Comparison of ENCODE assay signal across 8 cellular contexts in genomic region chr1:116372651-116373444, GRCh38. TPM values are rescaled to one million over a fixed set of nuclear protein-coding genes. Genes with fewer than 3 reads are reported as not detected.
DNase-seq lines count a peak whose midpoint lies in the region; ATAC-seq lines count a peak whose summit lies in the region.

Gene ATP1A1, plus strand, starts transcription at chr1:116373244. Its CDS starts 268 bp downstream, at chr1:116373512.

- peak within 1 kb of the TSS; percentile 74 for H2AK5ac ChIP-seq in neuronal stem cell (ENCODE audit: low read depth, low read length)

- H3K9ac ChIP-seq in neuronal stem cell (ENCODE audit: low read depth, low read length, poor library complexity): peak within 1 kb of the TSS; percentile 88
- peak within 1 kb of the TSS; percentile 68 to 83 (median 77) for H3K9ac ChIP-seq in subcutaneous abdominal adipose tissue (ENCODE audit: low read length in 5 of 5)

- H3K27me3 ChIP-seq in neuronal stem cell (ENCODE audit: control insufficient read depth in 3 of 3, insufficient read depth in 3 of 3, low read depth in 1 of 3, low read length in 3 of 3) (peaks cover 0 to 8% (median 6%) of the 10 kb centered on the region in 3 experiments), subcutaneous abdominal adipose tissue (ENCODE audit: control insufficient read depth in 5 of 5, insufficient read depth in 4 of 5, low read length in 5 of 5) (no peaks in the 10 kb centered on the region)

- peak within 1 kb of the TSS; percentile 97 for H3K23ac ChIP-seq in neuronal stem cell (ENCODE audit: low read depth, low read length, poor library complexity)

- DNase-seq in NAMALWA (ENCODE audit: low spot score): peak; percentile 95
- DNase-seq in SK-MEL-5 (ENCODE audit: low read depth, low spot score): peak; percentile 92
- peak; percentile 98 for DNase-seq in activated naive CD4-positive, alpha-beta T cell treated with Interleukin-2 at 50 U/mL for 16 hours
- DNase-seq in foreskin melanocyte: peak; percentile 83
- DNase-seq in neuronal stem cell (ENCODE audit: low spot score): peak; percentile 95

- WGBS in neuronal stem cell (ENCODE audit: extremely low coverage in 2 of 2, insufficient read length in 2 of 2, insufficient replicate concordance in 1 of 2), 2 donors: no CpG with 5 or more reads among the region's 81 CpGs

- in situ Hi-C loops in SK-MEL-5 (cut with HindIII; ENCODE audit: low pct_unique_long_range_greater_than_20kb, low sequenced_read_pairs): no loop called here

- peak; percentile 62 for ATAC-seq in HG02571 (IDR thresholded peaks at IDR 0.05; ENCODE audit: unreplicated experiment)

- H2BK15ac ChIP-seq in neuronal stem cell (ENCODE audit: low read length): peak within 1 kb of the TSS; percentile 91

- H3K36me3 ChIP-seq in neuronal stem cell (replicated peaks in 1 of 2; ENCODE audit: control insufficient read depth in 2 of 2, insufficient read depth in 2 of 2, low read length in 2 of 2): no peaks in the 10 kb centered on the region
- no peaks in the 10 kb centered on the region for H3K36me3 ChIP-seq in subcutaneous abdominal adipose tissue (ENCODE audit: control insufficient read depth in 5 of 5, insufficient read depth in 5 of 5, low read length in 5 of 5)

- H4K91ac ChIP-seq in neuronal stem cell (ENCODE audit: low read depth, low read length, poor library complexity): no peak within 1 kb of the TSS

- H3K4me3 ChIP-seq in GM08714 (ENCODE audit: low read length): peak within 1 kb of the TSS; percentile 74
- peak within 1 kb of the TSS; percentile 59 to 91 for H3K4me3 ChIP-seq in neuronal stem cell (ENCODE audit: low read length in 2 of 2)
- H3K4me3 ChIP-seq in subcutaneous abdominal adipose tissue (ENCODE audit: low read depth in 1 of 5, low read length in 5 of 5): peak within 1 kb of the TSS; percentile 85 to 87 (median 85)

- no peak within 1 kb of the TSS for H4K8ac ChIP-seq in neuronal stem cell (ENCODE audit: low read depth, low read length)

- no peak within 1 kb of the TSS for H2BK5ac ChIP-seq in neuronal stem cell (ENCODE audit: low read length)

- peak within 1 kb of the TSS; percentile 96 for H2BK12ac ChIP-seq in neuronal stem cell (ENCODE audit: low read length)

- peak within 1 kb of the TSS; percentile 94 for H3K14ac ChIP-seq in neuronal stem cell (ENCODE audit: low read length)

- peak within 1 kb of the TSS; percentile 93 for H2BK120ac ChIP-seq in neuronal stem cell (ENCODE audit: low read depth, low read length)

- H3K4me1 ChIP-seq in neuronal stem cell (ENCODE audit: control insufficient read depth in 2 of 2, insufficient read depth in 1 of 2, low read depth in 1 of 2, low read length in 2 of 2) (peaks cover 16 to 22% of the 10 kb centered on the region in 2 donors), subcutaneous abdominal adipose tissue (ENCODE audit: control insufficient read depth in 5 of 5, insufficient read depth in 5 of 5, low read length in 5 of 5) (peaks cover 17 to 51% (median 44%) of the 10 kb centered on the region in 5 donors)

- no peaks in the 10 kb centered on the region for H3K79me1 ChIP-seq in neuronal stem cell (ENCODE audit: low read depth, low read length)

- H3K4me2 ChIP-seq in neuronal stem cell (ENCODE audit: insufficient read depth, low read length, poor library complexity, severe bottlenecking): peak within 1 kb of the TSS; percentile 90

- H3K4ac ChIP-seq in neuronal stem cell (ENCODE audit: low read length): no peak within 1 kb of the TSS

- H3K9me3 ChIP-seq in neuronal stem cell (replicated peaks in 1 of 2; ENCODE audit: control insufficient read depth in 2 of 2, insufficient read depth in 1 of 2, low read depth in 1 of 2, low read length in 2 of 2) (no peaks in the 10 kb centered on the region), subcutaneous abdominal adipose tissue (ENCODE audit: control insufficient read depth in 5 of 5, low read length in 5 of 5) (no peaks in the 10 kb centered on the region)

- peak within 1 kb of the TSS; percentile 98 for H3K18ac ChIP-seq in neuronal stem cell (ENCODE audit: low read length)

- H3K27ac ChIP-seq in neuronal stem cell (replicated peaks; ENCODE audit: low read length): peak within 1 kb of the TSS; percentile 88
- peak within 1 kb of the TSS; percentile 82 for H3K27ac ChIP-seq in subcutaneous abdominal adipose tissue (ENCODE audit: low read depth, low read length)

- H2AFZ ChIP-seq in neuronal stem cell (ENCODE audit: low read length): peak within 1 kb of the TSS; percentile 98

RNA-seq across cellular contexts. Expression of gene ATP1A1, which starts in this region (rescaled TPM):
- total RNA-seq in SK-MEL-5 (2014; rRNA removed; shearing (Covaris generic)): 204 and 270 TPM in 2 replicates
- 1,214 and 1,421 TPM in 2 replicates for polyA plus RNA-seq in SK-MEL-5 (2015; cell fraction: cytosol; rRNA removed)
- polyA plus RNA-seq in SK-MEL-5 (2015; cell fraction: nucleus; rRNA removed): 558 and 602 TPM in 2 replicates
- polyA plus RNA-seq in neuronal stem cell (2013, experiment 1 of 2): 90.7 TPM
- 87.6 TPM for polyA plus RNA-seq in neuronal stem cell (2013, experiment 2 of 2)

Comparison
In these comparisons a context has a peak if more than half of its experiments do, and no peak if none do; other contexts are left out.
1. Peak in every context shown above with its lines: DNase-seq, ATAC-seq, H3K4me3 ChIP-seq and H3K27ac ChIP-seq.